Comparison of ENCODE assay signal across 24 cellular contexts in genomic region chr4:55111601-55112000, GRCh38. TPM values are rescaled to one million over a fixed set of nuclear protein-coding genes. Genes with fewer than 3 reads are reported as not detected.
A peak's percentile ranks its signal among the peaks of the same experiment; 100 is the strongest.
DNase-seq lines count a peak whose midpoint lies in the region; ATAC-seq, FAIRE-seq and TF ChIP-seq lines count a peak whose summit lies in the region.
"Had no signal": no experiment of that assay in that cellular context is flagged by ENCODE, and none has a peak within 500 bp of the region (broad histone marks: within the 10 kb centered on the region; RNA-seq: fewer than 3 reads in every experiment).

No MANE protein-coding gene starts in this region.

- H3K27me3 ChIP-seq in HepG2 (ENCODE audit: control insufficient read depth in 1 of 2, insufficient read depth in 2 of 2, low read length in 2 of 2) (peaks cover 0 to 9% of the 10 kb centered on the region in 2 experiments; a peak in 1 of 5 replicates), right lobe of liver (no peaks in the 10 kb centered on the region)
- H3K27me3 ChIP-seq: BE2C; BLaER1 treated with 17β-estradiol and CSF1 and Interleukin-3, amounts not matched to agents 10 nM and 100 nM had no signal

- in situ Hi-C loops in HepG2 (cut with HindIII; ENCODE audit: extremely low pct_ligation_motif_present, low pct_unique_long_range_greater_than_20kb) = no loop called here

- H3K9me3 Mint-ChIP-seq in WTC11 (no peaks in the 10 kb centered on the region), nephron progenitor cell (no peaks in the 10 kb centered on the region)
- H3K9me3 Mint-ChIP-seq: CD4-positive, alpha-beta T cell had no signal

- H3K79me2 ChIP-seq in HepG2 (ENCODE audit: insufficient read depth, low read length) = no peaks in the 10 kb centered on the region

- H3K4me3 Mint-ChIP-seq in WTC11 (no peak overlapping the region), nephron progenitor cell (no peak overlapping the region)
- H3K4me3 Mint-ChIP-seq: CD14-positive monocyte; CD4-positive, alpha-beta T cell; CD8-positive, alpha-beta memory T cell had no signal

- CTCF ChIA-PET in HepG2 (lab: Yijun Ruan, JAX; ENCODE audit: low intra/inter-chr PET ratio, low total read pairs) = no interaction called here
- CTCF ChIA-PET in WTC11 (lab: Charles Lee) = no interaction called here

- no peaks in the 10 kb centered on the region for H3K27me3 Mint-ChIP-seq in WTC11 (ENCODE audit: low read depth)
- peaks cover 5% of the 10 kb centered on the region for H3K27me3 Mint-ChIP-seq in nephron progenitor cell (ENCODE audit: low read depth, poor library complexity)

- no peak overlapping the region for H3K4me3 ChIP-seq in HepG2 (replicated peaks in 1 of 3; ENCODE audit: insufficient read depth in 1 of 3, low read depth in 2 of 3, low read length in 3 of 3)
- no peak overlapping the region for H3K4me3 ChIP-seq in right lobe of liver
- H3K4me3 ChIP-seq: BLaER1 treated with 17β-estradiol and CSF1 and Interleukin-3, amounts not matched to agents 10 nM and 100 nM; GM12878 had no signal

- 0% methylated on average over 1 of the region's 1 CpG for WGBS in HepG2 (ENCODE audit: low lambda C conversion rate)
- 32% methylated on average over 1 of the region's 1 CpG for WGBS in right lobe of liver (ENCODE audit: insufficient coverage, low coverage, low lambda C conversion rate, missing lambda C conversion rate)

- H3K4me1 ChIP-seq in HepG2 (ENCODE audit: insufficient read depth, low read length) (no peaks in the 10 kb centered on the region), right lobe of liver (no peaks in the 10 kb centered on the region)
- H3K4me1 ChIP-seq: BE2C had no signal

- no TSS peak for BruUV-seq in HepG2 (replicated peaks; lab: Mats Ljungman, UMichigan)

- TF ChIP-seq POLR2A in HepG2 (IDR thresholded peaks at IDR 0.05; ENCODE audit: insufficient read depth in 1 of 2, low read depth in 2 of 2, low read length in 2 of 2) (no peak), right lobe of liver (IDR thresholded peaks at IDR 0.05) (no peak)

- intact Hi-C loops in HepG2 (cut with micrococcal nuclease; ENCODE audit: unreplicated experiment) = no loop called here
- intact Hi-C loops in right lobe of liver (cut with DNase I) = no loop called here

- no peaks in the 10 kb centered on the region for H3K36me3 ChIP-seq in HepG2 (replicated peaks in 1 of 2; ENCODE audit: control insufficient read depth in 1 of 2, insufficient read depth in 2 of 2, low read length in 2 of 2)
- no peaks in the 10 kb centered on the region for H3K36me3 ChIP-seq in right lobe of liver
- H3K36me3 ChIP-seq: BE2C; BLaER1 treated with 17β-estradiol and CSF1 and Interleukin-3, amounts not matched to agents 10 nM and 100 nM had no signal

- ATAC-seq in HepG2 (no peak), right lobe of liver (no peak), WTC11 (no peak), HG03457 (IDR thresholded peaks at IDR 0.05; ENCODE audit: unreplicated experiment) (no peak)
- ATAC-seq: GM12878, HCT116 had no signal

- TF ChIP-seq RAD21 in HepG2 (CRISPR knock-in tag; IDR thresholded peaks at IDR 0.05) = no peak

- no peak overlapping the region for H3K9ac ChIP-seq in HepG2 (ENCODE audit: insufficient read depth, low read depth, low read length)
- H3K9ac ChIP-seq: BLaER1 treated with 17β-estradiol and CSF1 and Interleukin-3, amounts not matched to agents 10 nM and 100 nM had no signal

- H3K4me1 Mint-ChIP-seq in WTC11 (peaks cover 13% of the 10 kb centered on the region), nephron progenitor cell (peaks cover 6% of the 10 kb centered on the region)
- H3K4me1 Mint-ChIP-seq: CD14-positive monocyte; CD8-positive, alpha-beta memory T cell had no signal

- H3K9me3 ChIP-seq in HepG2 (ENCODE audit: low read length) = no peaks in the 10 kb centered on the region
- no peaks in the 10 kb centered on the region for H3K9me3 ChIP-seq in right lobe of liver
- H3K9me3 ChIP-seq: BE2C; BLaER1 treated with 17β-estradiol and CSF1 and Interleukin-3, amounts not matched to agents 10 nM and 100 nM had no signal

- H3K36me3 Mint-ChIP-seq in WTC11 (peaks cover 90% of the 10 kb centered on the region), nephron progenitor cell (ENCODE audit: low read depth) (peaks cover 92% of the 10 kb centered on the region)
- H3K36me3 Mint-ChIP-seq: CD14-positive monocyte had no signal

- TF ChIP-seq CTCF in HepG2 (CRISPR knock-in tag; IDR thresholded peaks at IDR 0.05) = no peak
- no peak for TF ChIP-seq CTCF in right lobe of liver (IDR thresholded peaks at IDR 0.05)
- no peak for TF ChIP-seq CTCF in WTC11 (IDR thresholded peaks at IDR 0.05)
- no peak for TF ChIP-seq CTCF in nephron progenitor cell (IDR thresholded peaks at IDR 0.05)

- POLR2A ChIA-PET in HepG2 (lab: Yijun Ruan, JAX) = no interaction called here
- POLR2A ChIA-PET in WTC11 (lab: Charles Lee) = no interaction called here

- H3K27ac Mint-ChIP-seq in WTC11 (peak overlapping the region; percentile 47; the same call in 1 of the 2 replicates), nephron progenitor cell (peak overlapping the region; percentile 2)
- H3K27ac Mint-ChIP-seq: CD14-positive monocyte; CD4-positive, alpha-beta T cell; CD8-positive, alpha-beta memory T cell had no signal

- no peaks in the 10 kb centered on the region for H4K20me1 ChIP-seq in HepG2 (ENCODE audit: insufficient read depth, low read length)
- H4K20me1 ChIP-seq: BLaER1 treated with 17β-estradiol and CSF1 and Interleukin-3, amounts not matched to agents 10 nM and 100 nM had no signal

- no peak for DNase-seq in HepG2 (ENCODE audit: low spot score)
- no peak for DNase-seq in right lobe of liver
- no peak for DNase-seq in WTC11 (ENCODE audit: low spot score)
- DNase-seq in nephron progenitor cell = no peak
- no peak for DNase-seq in NCI-H1092 treated with DMSO at 0.1 percent for 48 hours (lab: John Stamatoyannopoulos, UW)
- DNase-seq: AML-193; BE2C; CD4-positive, alpha-beta T cell; CD8-positive, alpha-beta memory T cell; DMS 273 treated with DMSO at 0.1 percent for 48 hours; DMS79; EL; GDM1; H7 had no signal

- H3K27ac ChIP-seq in HepG2 (ENCODE audit: extremely low read length, insufficient read depth, low read length) = no peak overlapping the region
- H3K27ac ChIP-seq in right lobe of liver = no peak overlapping the region
- H3K27ac ChIP-seq: 22Rv1; BLaER1 treated with 17β-estradiol and CSF1 and Interleukin-3, amounts not matched to agents 10 nM and 100 nM had no signal

- no peak for TF ChIP-seq EP300 in HepG2 (IDR thresholded peaks at IDR 0.05; ENCODE audit: low read depth in 2 of 2, low read length in 2 of 2)
- no peak for TF ChIP-seq EP300 in HepG2 (CRISPR knock-in tag; IDR thresholded peaks at IDR 0.05; ENCODE audit: borderline replicate concordance)

- H3K4me2 ChIP-seq in HepG2 (ENCODE audit: low read depth, low read length) = no peak overlapping the region
- H3K4me2 ChIP-seq: BLaER1 treated with 17β-estradiol and CSF1 and Interleukin-3, amounts not matched to agents 10 nM and 100 nM had no signal

- H2AFZ ChIP-seq in HepG2 (ENCODE audit: low read length) = no peak overlapping the region

- FAIRE-seq in HepG2 (lab: Jason Lieb, UNC) = no peak
- FAIRE-seq: A204.1, D721Med, GM12878, GM19239, H1 had no signal

TF ChIP-seq in WTC11, 78 proteins besides CTCF, POLR2A, EP300 and RAD21 (continues in another document):
- TF ChIP-seq ZNF317 (CRISPR knock-in tag; IDR thresholded peaks at IDR 0.05; ENCODE audit: borderline replicate concordance, low read depth) = no peak
- no peak for TF ChIP-seq ZMAT4 (CRISPR knock-in tag; IDR thresholded peaks at IDR 0.05)
- TF ChIP-seq NR2C2 (CRISPR knock-in tag; IDR thresholded peaks at IDR 0.05) = no peak
- no peak for TF ChIP-seq JAZF1 (CRISPR knock-in tag; IDR thresholded peaks at IDR 0.05)
- TF ChIP-seq NFATC4 (CRISPR knock-in tag; IDR thresholded peaks at IDR 0.05) = no peak

RNA-seq across cellular contexts. Expression of gene KDR, which starts 13.8 kb away (rescaled TPM):
- not detected in 2 replicates for total RNA-seq in HepG2 (2016; rRNA removed; fragmentation: Illumina TruSeq; extraction: Trizol)
- not detected in 2 replicates for total RNA-seq in HepG2 (2016; cell fraction: cytosol; rRNA removed; fragmentation: Illumina TruSeq; extraction: Trizol; ENCODE audit: low read depth)
- not detected in 2 replicates for total RNA-seq in HepG2 (2016; cell fraction: insoluble cytoplasmic fraction; rRNA removed; fragmentation: Illumina TruSeq; extraction: Trizol)
- not detected in 2 replicates for total RNA-seq in HepG2 (2016; cell fraction: membrane; rRNA removed; fragmentation: Illumina TruSeq; extraction: Trizol)
- not detected in 2 replicates for total RNA-seq in HepG2 (2016; cell fraction: nucleus; rRNA removed; fragmentation: Illumina TruSeq; extraction: Trizol)
- polyA plus RNA-seq in HepG2 (2011; rRNA removed) = not detected in 2 replicates
- not detected in 2 replicates for polyA plus RNA-seq in HepG2 (2011; cell fraction: cytosol; rRNA removed)
- not detected in 2 replicates for polyA plus RNA-seq in HepG2 (2011; cell fraction: nucleus; rRNA removed)
- not detected in 2 replicates for polyA plus RNA-seq in HepG2 (2012)
- polyA plus RNA-seq in HepG2 (2016; cell fraction: cytosol; fragmentation: Illumina TruSeq; extraction: Trizol; ENCODE audit: low read depth) = not detected in 2 replicates
- polyA plus RNA-seq in HepG2 (2016; cell fraction: insoluble cytoplasmic fraction; fragmentation: Illumina TruSeq; extraction: Trizol; ENCODE audit: low read depth) = not detected in 2 replicates
- polyA plus RNA-seq in HepG2 (2016; cell fraction: membrane; fragmentation: Illumina TruSeq; extraction: Trizol; ENCODE audit: low read depth) = not detected in 2 replicates
- polyA plus RNA-seq in HepG2 (2016; cell fraction: nucleus; fragmentation: Illumina TruSeq; extraction: Trizol; ENCODE audit: insufficient read depth, low read depth) = not detected in 2 replicates
- polyA minus RNA-seq in HepG2 (2011; rRNA and poly(A)+ RNA removed; ENCODE audit: low replicate concordance) = not detected in 2 replicates
- polyA minus RNA-seq in HepG2 (2011; cell fraction: cytosol; rRNA and poly(A)+ RNA removed) = not detected in 2 replicates
- not detected in 2 replicates for polyA minus RNA-seq in HepG2 (2011; cell fraction: nucleus; rRNA and poly(A)+ RNA removed)
- total RNA-seq in right lobe of liver = 10 to 100 TPM in 4 of 6 experiments, 1 to 10 TPM in 2; 7.9 to 22.4 (median 11.7) TPM
- total RNA-seq in WTC11 (2021) = 80.8 to 88.7 TPM (median 87.2 TPM) in 3 replicates
- total RNA-seq: CD4-positive, alpha-beta T cell; CD8-positive, alpha-beta memory T cell had no signal
- polyA plus RNA-seq: CD14-positive monocyte; CD8-positive, alpha-beta memory T cell had no signal

Comparison
In these comparisons a context has a peak if more than half of its experiments do, and no peak if none do; other contexts are left out.
1. RNA of gene KDR, which starts 13.8 kb away (total RNA-seq): 80.8 to 88.7 TPM in WTC11 and 7.9 to 22.4 TPM in right lobe of liver; not detected in HepG2; every median in the first group is over 4 times any median in the second.